In genomic region chr1:43936470-43937151, GRCh38 we compare ENCODE assay signal across 6 cellular contexts. TPM values are rescaled to one million over a fixed set of nuclear protein-coding genes. Genes with fewer than 3 reads are reported as not detected.
A peak's percentile ranks its signal among the peaks of the same experiment; 100 is the strongest.
DNase-seq lines count a peak whose midpoint lies in the region; TF ChIP-seq lines count a peak whose summit lies in the region.

No MANE protein-coding gene starts in this region.

- no peaks in the 10 kb centered on the region for H3K9me2 ChIP-seq in OCI-LY7 (ENCODE audit: insufficient read depth, low read length)

- DNase-seq in DMS79 treated with DMSO at 0.1 percent for 48 hours (lab: John Stamatoyannopoulos, UW), result peak; percentile 36
- no peak for DNase-seq in SJSA1 (ENCODE audit: low read depth in 1 of 2, low spot score in 2 of 2)
- no peak for DNase-seq in right atrium auricular region (ENCODE audit: low spot score)
- DNase-seq in tibial artery, result no peak
- DNase-seq in OCI-LY7 (ENCODE audit: low spot score), result no peak
- DNase-seq in central memory CD4-positive, alpha-beta T cell, result no peak

- no peaks in the 10 kb centered on the region for H3K9me3 ChIP-seq in SJSA1 (replicated peaks)
- H3K9me3 ChIP-seq in right atrium auricular region, result no peaks in the 10 kb centered on the region
- no peaks in the 10 kb centered on the region for H3K9me3 ChIP-seq in tibial artery
- H3K9me3 ChIP-seq in OCI-LY7 (ENCODE audit: low read length), result no peaks in the 10 kb centered on the region

- H3K27me3 ChIP-seq in SJSA1 (replicated peaks) (no peaks in the 10 kb centered on the region), right atrium auricular region (peaks cover 0 to 3% of the 10 kb centered on the region in 2 donors), tibial artery (peaks cover 0 to 13% of the 10 kb centered on the region in 2 donors)

- BruUV-seq in OCI-LY7 (replicated peaks; lab: Mats Ljungman, UMichigan), result no TSS peak

- CTCF ChIA-PET in OCI-LY7 (lab: Charles Lee; ENCODE audit: unreplicated experiment), result no interaction called here

- POLR2A ChIA-PET in OCI-LY7 (lab: Charles Lee), result no interaction called here

- no peaks in the 10 kb centered on the region for H3K79me2 ChIP-seq in OCI-LY7 (ENCODE audit: insufficient read depth, low read depth, low read length)

- intact Hi-C loops in tibial artery (cut with DNase I; ENCODE audit: low total_unique reads), result no loop called here
- intact Hi-C loops in OCI-LY7 (cut with micrococcal nuclease; ENCODE audit: unreplicated experiment), result no loop called here

- H3K4me1 ChIP-seq in SJSA1 (replicated peaks), result peaks cover 46% of the 10 kb centered on the region
- peaks cover 0 to 37% of the 10 kb centered on the region in 2 donors for H3K4me1 ChIP-seq in right atrium auricular region
- H3K4me1 ChIP-seq in tibial artery, result peaks cover 0 to 41% (median 27%) of the 10 kb centered on the region in 4 donors
- H3K4me1 ChIP-seq in OCI-LY7 (ENCODE audit: insufficient read depth, low read length, poor library complexity, severe bottlenecking), result no peaks in the 10 kb centered on the region

- TF ChIP-seq CTCF in right atrium auricular region (IDR thresholded peaks at IDR 0.05) (no peak), tibial artery (IDR thresholded peaks at IDR 0.05) (no peak), OCI-LY7 (conservative IDR thresholded peaks at IDR 0.05; ENCODE audit: low read length) (no peak)

- H2AFZ ChIP-seq in OCI-LY7 (ENCODE audit: low read length), result no peak overlapping the region

- peak overlapping the region; percentile 21 for H3K4me3 ChIP-seq in SJSA1
- peak overlapping the region; percentile 14 to 52 for H3K4me3 ChIP-seq in right atrium auricular region
- H3K4me3 ChIP-seq in tibial artery, result peak overlapping the region; percentile 42 to 55
- no peak overlapping the region for H3K4me3 ChIP-seq in OCI-LY7 (ENCODE audit: low read depth, low read length, poor library complexity, severe bottlenecking)

- H3K36me3 ChIP-seq in SJSA1 (no peaks in the 10 kb centered on the region), right atrium auricular region (no peaks in the 10 kb centered on the region), tibial artery (no peaks in the 10 kb centered on the region), OCI-LY7 (ENCODE audit: insufficient read depth, low read length) (no peaks in the 10 kb centered on the region)

- no peak overlapping the region for H3K4me2 ChIP-seq in OCI-LY7 (ENCODE audit: low read length)

- no peaks in the 10 kb centered on the region for H4K20me1 ChIP-seq in OCI-LY7 (ENCODE audit: insufficient read depth, low read length)

- H3K27ac ChIP-seq in SJSA1, result no peak overlapping the region
- no peak overlapping the region for H3K27ac ChIP-seq in right atrium auricular region
- H3K27ac ChIP-seq in tibial artery, result no peak overlapping the region
- no peak overlapping the region for H3K27ac ChIP-seq in OCI-LY7 (ENCODE audit: low read depth, low read length, poor library complexity, severe bottlenecking)

RNA-seq across cellular contexts. Expression of gene ARTN, which starts 3.0 kb away (rescaled TPM):
- not detected in 2 replicates for total RNA-seq in SJSA1 (2014; rRNA removed; shearing (Covaris generic))
- total RNA-seq in right atrium auricular region (under 1 TPM in 1 of 2 donors, not detected in 1; 0.75 TPM), OCI-LY7 (2022) (1.2 and 1.8 TPM in 2 replicates)
- 0.44 TPM in 1 of 2 replicates, not detected in the other for total RNA-seq in OCI-LY7 (2014; rRNA removed; shearing (Covaris generic))

RNA-seq across cellular contexts. Expression of gene IPO13, which starts 10.1 kb away (rescaled TPM):
- 14.3 and 25.8 TPM in 2 replicates for total RNA-seq in SJSA1 (2014; rRNA removed; shearing (Covaris generic))
- total RNA-seq in right atrium auricular region (10 to 100 TPM; 25.9 to 28.1 TPM), OCI-LY7 (2022) (24.1 and 26.5 TPM in 2 replicates)
- 13.1 and 17.8 TPM in 2 replicates for total RNA-seq in OCI-LY7 (2014; rRNA removed; shearing (Covaris generic))

RNA-seq across cellular contexts. Expression of gene DPH2, which starts 33.2 kb away (rescaled TPM):
- 20.3 and 50.3 TPM in 2 replicates for total RNA-seq in SJSA1 (2014; rRNA removed; shearing (Covaris generic))
- total RNA-seq in right atrium auricular region (10 to 100 TPM; 20.5 to 23.0 TPM), OCI-LY7 (2022) (21.6 and 28.6 TPM in 2 replicates)
- 42.1 and 45.6 TPM in 2 replicates for total RNA-seq in OCI-LY7 (2014; rRNA removed; shearing (Covaris generic))

RNA-seq across cellular contexts. Expression of gene ATP6V0B, which starts 38.1 kb away (rescaled TPM):
- 154 and 235 TPM in 2 replicates for total RNA-seq in SJSA1 (2014; rRNA removed; shearing (Covaris generic))
- total RNA-seq in right atrium auricular region (100 to 1,000 TPM; 108 to 154 TPM), OCI-LY7 (2022) (58.9 and 68.4 TPM in 2 replicates)
- total RNA-seq in OCI-LY7 (2014; rRNA removed; shearing (Covaris generic)), result 62.0 and 97.1 TPM in 2 replicates

RNA-seq across cellular contexts. Expression of gene B4GALT2, which starts 42.4 kb away (rescaled TPM):
- total RNA-seq in SJSA1 (2014; rRNA removed; shearing (Covaris generic)), result 70.2 and 81.8 TPM in 2 replicates
- total RNA-seq in right atrium auricular region, result 10 to 100 TPM; 33.0 to 48.5 TPM
- 1.4 and 1.9 TPM in 2 replicates for total RNA-seq in OCI-LY7 (2014; rRNA removed; shearing (Covaris generic))
- total RNA-seq in OCI-LY7 (2022), result 0.57 and 0.65 TPM in 2 replicates
